ENCODE assay signal across 22 cellular contexts in the genomic region with DNA sequence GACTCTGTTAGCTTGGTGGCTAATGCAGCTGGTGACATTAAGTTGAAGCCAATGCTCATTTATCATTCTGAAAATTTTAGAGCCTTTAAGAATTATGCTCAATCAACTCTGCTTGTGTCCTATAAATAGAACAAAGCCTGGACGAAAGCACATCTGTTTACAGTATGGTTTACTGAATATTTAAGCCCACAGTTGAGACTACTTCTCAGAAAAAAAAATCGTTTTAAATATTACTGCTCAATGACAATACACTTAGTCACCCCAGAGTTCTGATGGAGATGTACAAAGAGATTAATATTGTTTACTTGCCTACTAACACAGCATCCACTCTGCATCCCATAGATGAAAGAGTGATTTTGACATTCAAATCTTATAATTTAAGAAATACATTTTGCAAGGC.
"Had no signal": no experiment of that assay in that cellular context is flagged by ENCODE, and none has a peak within 500 bp of the region (broad histone marks: within the 10 kb centered on the region; RNA-seq: fewer than 3 reads in every experiment).

No MANE protein-coding gene starts in this region.

- H3K4me3 Mint-ChIP-seq: activated naive CD4-positive, alpha-beta T cell treated with anti-CD3 and anti-CD28 coated beads, Interleukin-2, amount 50 U/mL, for 24 hours; brain; dendritic cell treated with granulocyte-macrophage colony-stimulating factor and Interleukin-4, amounts not matched to agents 40 ng/mL and 50 ng/mL, for 4 days; natural killer cell treated with Interleukin-12 subunit alpha and Interleukin-12 subunit beta and Interleukin-15 and Interleukin-18, amount 100 ng/mL, for 72 hours; T-helper 1 cell treated with Interleukin-12 subunit alpha and Interleukin-12 subunit beta and Interleukin-4 antibody, amounts not matched to agents 30 μg/mL and 1 μg/mL, for 36 hours had no signal

- DNase-seq: activated CD4-positive, alpha-beta T cell treated with anti-CD3 and anti-CD28 coated beads for 4 hours; activated CD4-positive, alpha-beta T cell treated with anti-CD3 and anti-CD28 coated beads, Interleukin-2, amount 50 U/mL, for 48 hours; activated CD4-positive, CD25-positive, alpha-beta regulatory T cell; activated gamma-delta T cell treated with Interleukin-2 at 50 U/mL for 16 hours; aorta; effector CD8-positive, alpha-beta T cell; erythroblast; gastrocnemius medialis; hippocampal formation; left ventricle myocardium superior; mammary epithelial cell; midbrain; stimulated activated CD4-positive, alpha-beta T cell treated with anti-CD3 and anti-CD28 coated beads, Interleukin-4, amount 100 ng/mL, for 24 hours; stimulated activated naive CD4-positive, alpha-beta T cell treated with Interleukin-2 at 50 U/mL for 16 hours; T1000; upper lobe of right lung had no signal

- H3K36me3 ChIP-seq: gastrocnemius medialis, prostate gland, upper lobe of right lung had no signal

- H3K9me3 ChIP-seq: gastrocnemius medialis, prostate gland had no signal

- H3K4me1 ChIP-seq: gastrocnemius medialis, prostate gland, upper lobe of right lung had no signal

- H3K27me3 Mint-ChIP-seq: activated naive CD4-positive, alpha-beta T cell treated with anti-CD3 and anti-CD28 coated beads, Interleukin-2, amount 50 U/mL, for 24 hours; brain; dendritic cell treated with granulocyte-macrophage colony-stimulating factor and Interleukin-4, amounts not matched to agents 40 ng/mL and 50 ng/mL, for 4 days; natural killer cell treated with Interleukin-12 subunit alpha and Interleukin-12 subunit beta and Interleukin-15 and Interleukin-18, amount 100 ng/mL, for 72 hours had no signal

- ATAC-seq: gastrocnemius medialis; left ventricle myocardium superior; natural killer cell treated with Interleukin-12 subunit alpha and Interleukin-12 subunit beta and Interleukin-15 and Interleukin-18, amount 100 ng/mL, for 72 hours; upper lobe of right lung had no signal

- H3K9me3 Mint-ChIP-seq: T-helper 1 cell treated with Interleukin-12 subunit alpha and Interleukin-12 subunit beta and Interleukin-4 antibody, amounts not matched to agents 30 μg/mL and 1 μg/mL, for 36 hours had no signal

- H3K27ac Mint-ChIP-seq: activated naive CD4-positive, alpha-beta T cell treated with anti-CD3 and anti-CD28 coated beads, Interleukin-2, amount 50 U/mL, for 24 hours; brain; dendritic cell treated with granulocyte-macrophage colony-stimulating factor and Interleukin-4, amounts not matched to agents 40 ng/mL and 50 ng/mL, for 4 days; natural killer cell treated with Interleukin-12 subunit alpha and Interleukin-12 subunit beta and Interleukin-15 and Interleukin-18, amount 100 ng/mL, for 72 hours; T-helper 1 cell treated with Interleukin-12 subunit alpha and Interleukin-12 subunit beta and Interleukin-4 antibody, amounts not matched to agents 30 μg/mL and 1 μg/mL, for 36 hours had no signal

- H3K27me3 ChIP-seq: gastrocnemius medialis, upper lobe of right lung had no signal

- H3K4me3 ChIP-seq: gastrocnemius medialis, prostate gland, upper lobe of right lung had no signal

- H3K4me1 Mint-ChIP-seq: activated naive CD4-positive, alpha-beta T cell treated with anti-CD3 and anti-CD28 coated beads, Interleukin-2, amount 50 U/mL, for 24 hours; brain had no signal

- H3K36me3 Mint-ChIP-seq: activated naive CD4-positive, alpha-beta T cell treated with anti-CD3 and anti-CD28 coated beads, Interleukin-2, amount 50 U/mL, for 24 hours; natural killer cell treated with Interleukin-12 subunit alpha and Interleukin-12 subunit beta and Interleukin-15 and Interleukin-18, amount 100 ng/mL, for 72 hours had no signal

- H3K27ac ChIP-seq: gastrocnemius medialis, prostate gland, upper lobe of right lung had no signal
